Comparison of ENCODE assay signal across 7 cellular contexts in genomic region chr2:103520547-103520946, GRCh38.
"Had no signal": no experiment of that assay in that cellular context is flagged by ENCODE, and none has a peak within 500 bp of the region (broad histone marks: within the 10 kb centered on the region; RNA-seq: fewer than 3 reads in every experiment).

No MANE protein-coding gene starts in this region.

- H3K27me3 Mint-ChIP-seq: IgD-negative memory B cell had no signal

- FAIRE-seq: HepG2 had no signal

- DNase-seq: GM23248, GOT3, H7 had no signal

- H3K27ac ChIP-seq: GM23248, HL-60 had no signal

- H3K4me3 ChIP-seq: GM23248, HAP-1 had no signal

- H3K4me1 Mint-ChIP-seq: IgD-negative memory B cell had no signal

- H3K4me1 ChIP-seq: HAP-1 had no signal

- H3K36me3 Mint-ChIP-seq: IgD-negative memory B cell had no signal

- ATAC-seq: HepG2 had no signal

- H3K36me3 ChIP-seq: HAP-1 had no signal

- H3K4me3 Mint-ChIP-seq: IgD-negative memory B cell had no signal

- H2AFZ ChIP-seq: GM23248 had no signal

- H3K9ac ChIP-seq: GM23248 had no signal

- H3K27ac Mint-ChIP-seq: IgD-negative memory B cell had no signal

- H3K9me3 ChIP-seq: HAP-1 had no signal
